6 cellular contexts compared by ENCODE assay signal in the genomic region with DNA sequence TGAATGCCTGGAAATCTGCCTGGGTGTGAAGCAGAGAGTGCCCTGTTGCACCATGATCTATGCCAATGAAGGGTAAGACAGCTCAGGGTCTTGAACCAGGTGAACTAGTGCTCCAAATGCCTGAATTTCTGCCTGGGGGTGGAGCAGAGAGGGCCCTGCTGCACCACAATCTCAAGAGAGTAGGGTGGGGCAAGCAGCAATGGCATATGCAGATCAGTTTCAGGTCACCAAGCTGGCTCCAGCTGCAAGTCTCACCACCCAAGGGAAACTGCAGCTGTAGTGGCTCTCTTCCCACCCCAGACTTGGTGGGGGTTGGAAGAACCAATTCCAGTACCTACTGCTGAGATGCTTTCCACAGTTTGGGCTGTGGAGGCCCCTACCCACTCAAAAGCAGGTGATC.
"Had no signal": no experiment of that assay in that cellular context is flagged by ENCODE, and none has a peak within 500 bp of the region (broad histone marks: within the 10 kb centered on the region; RNA-seq: fewer than 3 reads in every experiment).

No MANE protein-coding gene starts in this region.

- DNase-seq: IMR-90 had no signal

- H3K4me3 ChIP-seq: K562 had no signal

- H3K4me2 ChIP-seq: KMS-11 had no signal

- H3K27ac ChIP-seq: HL-60, KMS-11 had no signal

- ATAC-seq: HepG2, K562 had no signal

- FAIRE-seq: HepG2, HTR-8/SVneo, K562 had no signal

- H3K9ac ChIP-seq: KMS-11 had no signal
